In the genomic region with DNA sequence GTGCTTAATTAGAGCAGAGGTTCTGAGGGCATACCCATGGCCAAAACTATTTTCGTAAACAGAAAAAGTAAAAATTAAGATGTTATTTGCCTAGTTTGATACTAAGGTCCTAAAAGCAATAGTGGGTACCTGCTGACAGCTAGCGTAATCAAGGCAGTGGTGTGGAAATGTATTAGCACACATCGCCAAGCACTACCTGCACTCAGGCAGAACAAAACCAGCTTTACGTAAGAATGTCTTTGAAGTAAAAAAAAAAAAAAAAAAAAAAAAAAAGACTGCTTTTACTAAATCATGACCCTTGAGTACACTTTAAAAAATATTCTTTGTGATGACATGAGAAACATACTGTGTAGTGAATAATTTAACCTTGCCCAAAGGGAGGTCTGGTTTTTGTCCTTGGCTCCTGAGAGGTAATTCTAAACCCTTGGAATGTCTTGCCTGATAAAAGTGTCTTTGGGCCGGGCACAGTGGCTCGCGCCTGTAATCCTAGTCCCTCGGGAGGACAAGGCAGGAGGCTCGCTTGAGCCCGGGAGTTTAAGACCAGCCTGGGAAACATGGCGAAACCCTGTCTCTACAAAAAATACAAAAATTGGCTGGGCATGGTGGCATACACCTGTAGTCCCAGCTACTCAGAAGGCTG, we compare ENCODE assay signal across 2 cellular contexts.
TF ChIP-seq lines count a peak whose summit lies in the region.

No MANE protein-coding gene starts in this region.

TF ChIP-seq in HEK293, 187 proteins besides CTCF, POLR2A, EP300 and RAD21:
- TF ChIP-seq, protein P1, sequence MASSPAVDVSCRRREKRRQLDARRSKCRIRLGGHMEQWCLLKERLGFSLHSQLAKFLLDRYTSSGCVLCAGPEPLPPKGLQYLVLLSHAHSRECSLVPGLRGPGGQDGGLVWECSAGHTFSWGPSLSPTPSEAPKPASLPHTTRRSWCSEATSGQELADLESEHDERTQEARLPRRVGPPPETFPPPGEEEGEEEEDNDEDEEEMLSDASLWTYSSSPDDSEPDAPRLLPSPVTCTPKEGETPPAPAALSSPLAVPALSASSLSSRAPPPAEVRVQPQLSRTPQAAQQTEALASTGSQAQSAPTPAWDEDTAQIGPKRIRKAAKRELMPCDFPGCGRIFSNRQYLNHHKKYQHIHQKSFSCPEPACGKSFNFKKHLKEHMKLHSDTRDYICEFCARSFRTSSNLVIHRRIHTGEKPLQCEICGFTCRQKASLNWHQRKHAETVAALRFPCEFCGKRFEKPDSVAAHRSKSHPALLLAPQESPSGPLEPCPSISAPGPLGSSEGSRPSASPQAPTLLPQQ (tag by site-specific recombination; IDR thresholded peaks at IDR 0.05) = no peak
- TF ChIP-seq ZNF501 (tag by site-specific recombination; IDR thresholded peaks at IDR 0.05) (0 out of 2 replicates have a peak, but pooled peaks have one; percentile 39), ZBTB48 (tag by site-specific recombination; IDR thresholded peaks at IDR 0.05) (no peak), ZNF658 (tag by site-specific recombination; IDR thresholded peaks at IDR 0.05) (no peak), ZNF184 (tag by site-specific recombination; IDR thresholded peaks at IDR 0.05) (no peak), ZNF837 (tag by site-specific recombination; IDR thresholded peaks at IDR 0.05) (no peak), ZNF624 (tag by site-specific recombination; IDR thresholded peaks at IDR 0.05) (no peak), OSR2 (tag by site-specific recombination; IDR thresholded peaks at IDR 0.05) (no peak), ZNF221 (tag by site-specific recombination; IDR thresholded peaks at IDR 0.05; ENCODE audit: borderline replicate concordance) (no peak), ZNF768 (tag by site-specific recombination; IDR thresholded peaks at IDR 0.05) (no peak), ZNF530 (tag by site-specific recombination; IDR thresholded peaks at IDR 0.05; ENCODE audit: low read depth) (no peak)
- TF ChIP-seq, protein P2, sequence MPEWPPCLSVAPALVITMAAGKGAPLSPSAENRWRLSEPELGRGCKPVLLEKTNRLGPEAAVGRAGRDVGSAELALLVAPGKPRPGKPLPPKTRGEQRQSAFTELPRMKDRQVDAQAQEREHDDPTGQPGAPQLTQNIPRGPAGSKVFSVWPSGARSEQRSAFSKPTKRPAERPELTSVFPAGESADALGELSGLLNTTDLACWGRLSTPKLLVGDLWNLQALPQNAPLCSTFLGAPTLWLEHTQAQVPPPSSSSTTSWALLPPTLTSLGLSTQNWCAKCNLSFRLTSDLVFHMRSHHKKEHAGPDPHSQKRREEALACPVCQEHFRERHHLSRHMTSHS (tag by site-specific recombination; IDR thresholded peaks at IDR 0.05) = no peak
- TF ChIP-seq, protein P3, sequence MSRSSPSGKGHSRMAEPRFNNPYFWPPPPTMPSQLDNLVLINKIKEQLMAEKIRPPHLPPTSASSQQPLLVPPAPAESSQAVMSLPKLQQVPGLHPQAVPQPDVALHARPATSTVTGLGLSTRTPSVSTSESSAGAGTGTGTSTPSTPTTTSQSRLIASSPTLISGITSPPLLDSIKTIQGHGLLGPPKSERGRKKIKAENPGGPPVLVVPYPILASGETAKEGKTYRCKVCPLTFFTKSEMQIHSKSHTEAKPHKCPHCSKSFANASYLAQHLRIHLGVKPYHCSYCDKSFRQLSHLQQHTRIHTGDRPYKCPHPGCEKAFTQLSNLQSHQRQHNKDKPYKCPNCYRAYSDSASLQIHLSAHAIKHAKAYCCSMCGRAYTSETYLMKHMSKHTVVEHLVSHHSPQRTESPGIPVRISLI (tag by site-specific recombination; IDR thresholded peaks at IDR 0.05) = peak; percentile 73; the same call in 1 of the 2 replicates
- TF ChIP-seq, protein P4, sequence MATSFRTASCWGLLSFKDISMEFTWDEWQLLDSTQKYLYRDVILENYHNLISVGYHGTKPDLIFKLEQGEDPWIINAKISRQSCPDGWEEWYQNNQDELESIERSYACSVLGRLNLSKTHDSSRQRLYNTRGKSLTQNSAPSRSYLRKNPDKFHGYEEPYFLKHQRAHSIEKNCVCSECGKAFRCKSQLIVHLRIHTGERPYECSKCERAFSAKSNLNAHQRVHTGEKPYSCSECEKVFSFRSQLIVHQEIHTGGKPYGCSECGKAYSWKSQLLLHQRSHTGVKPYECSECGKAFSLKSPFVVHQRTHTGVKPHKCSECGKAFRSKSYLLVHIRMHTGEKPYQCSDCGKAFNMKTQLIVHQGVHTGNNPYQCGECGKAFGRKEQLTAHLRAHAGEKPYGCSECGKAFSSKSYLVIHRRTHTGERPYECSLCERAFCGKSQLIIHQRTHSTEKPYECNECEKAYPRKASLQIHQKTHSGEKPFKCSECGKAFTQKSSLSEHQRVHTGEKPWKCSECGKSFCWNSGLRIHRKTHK (tag by site-specific recombination; IDR thresholded peaks at IDR 0.05) = no peak
- TF ChIP-seq, protein P5, sequence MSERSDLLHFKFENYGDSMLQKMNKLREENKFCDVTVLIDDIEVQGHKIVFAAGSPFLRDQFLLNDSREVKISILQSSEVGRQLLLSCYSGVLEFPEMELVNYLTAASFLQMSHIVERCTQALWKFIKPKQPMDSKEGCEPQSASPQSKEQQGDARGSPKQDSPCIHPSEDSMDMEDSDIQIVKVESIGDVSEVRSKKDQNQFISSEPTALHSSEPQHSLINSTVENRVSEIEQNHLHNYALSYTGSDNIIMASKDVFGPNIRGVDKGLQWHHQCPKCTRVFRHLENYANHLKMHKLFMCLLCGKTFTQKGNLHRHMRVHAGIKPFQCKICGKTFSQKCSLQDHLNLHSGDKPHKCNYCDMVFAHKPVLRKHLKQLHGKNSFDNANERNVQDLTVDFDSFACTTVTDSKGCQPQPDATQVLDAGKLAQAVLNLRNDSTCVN (tag by site-specific recombination; optimal IDR thresholded peaks at IDR 0.05) = peak; percentile 7

TF ChIP-seq in GM12878, 131 proteins besides CTCF, POLR2A, EP300 and RAD21:
- TF ChIP-seq PML (IDR thresholded peaks at IDR 0.05; ENCODE audit: low read length) = no peak
- peak; percentile 39; the same call in 1 of the 2 replicates for TF ChIP-seq ZNF384 (IDR thresholded peaks at IDR 0.05; ENCODE audit: borderline replicate concordance, low read depth, low read length)
